ENCODE assay signal across 12 cellular contexts in the genomic region with DNA sequence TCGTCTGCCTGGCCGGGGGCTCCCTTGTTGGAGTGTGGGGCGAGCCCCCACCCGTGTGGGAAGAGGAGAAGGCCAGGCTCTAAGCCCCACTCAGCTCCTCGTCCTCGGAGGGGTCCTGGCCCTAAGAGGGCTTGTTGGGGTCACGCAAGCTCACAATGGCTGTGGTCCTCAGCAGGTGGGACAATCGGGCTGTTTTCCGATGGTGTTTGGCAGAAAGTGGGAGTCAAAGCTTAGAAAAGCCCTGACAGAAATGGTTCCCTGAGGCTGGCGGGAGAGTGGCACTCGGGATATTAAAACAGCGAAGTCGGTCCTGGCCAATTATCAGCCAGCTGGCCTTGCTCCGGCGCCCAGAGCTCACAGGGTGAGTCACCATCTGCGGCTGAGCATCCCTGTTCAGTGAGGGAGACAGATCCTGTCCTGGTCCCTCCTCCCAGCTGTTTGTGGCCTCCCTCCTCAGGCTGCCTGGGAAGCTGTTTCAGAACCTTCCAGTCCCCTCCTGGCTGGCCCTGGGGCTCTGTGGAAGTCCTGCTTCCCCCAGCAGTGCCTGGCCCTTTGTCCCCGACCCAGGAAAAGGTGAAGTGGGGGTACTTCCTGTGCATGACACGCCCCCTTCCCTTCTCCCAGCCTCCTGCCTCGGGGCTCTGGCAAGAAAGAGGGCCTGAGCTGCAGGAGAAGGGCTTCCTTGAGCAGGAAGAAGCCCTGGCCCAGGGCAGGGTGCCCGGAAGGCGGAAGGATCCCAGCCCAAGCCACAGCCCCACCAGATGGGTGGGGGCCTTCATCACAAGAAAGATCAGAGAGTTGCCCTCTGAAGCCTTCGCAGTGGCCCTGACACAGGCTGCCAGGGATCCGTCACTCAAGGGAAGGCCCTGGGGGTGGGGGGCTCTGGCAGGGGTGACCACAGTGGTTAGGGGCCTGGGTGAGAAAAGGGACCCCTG. TPM values are rescaled to one million over a fixed set of nuclear protein-coding genes. Genes with fewer than 3 reads are reported as not detected.
DNase-seq lines count a peak whose midpoint lies in the region; ATAC-seq, FAIRE-seq and TF ChIP-seq lines count a peak whose summit lies in the region.
"Had no signal": no experiment of that assay in that cellular context is flagged by ENCODE, and none has a peak within 500 bp of the region (broad histone marks: within the 10 kb centered on the region; RNA-seq: fewer than 3 reads in every experiment).

No MANE protein-coding gene starts in this region.

- H3K4me3 ChIP-seq in AG09309 (ENCODE audit: control insufficient read depth, low read depth, low read length) (no peak overlapping the region), kidney (ENCODE audit: low read length in 2 of 2) (no peak overlapping the region)
- H3K4me3 ChIP-seq: SJSA1 had no signal

- no peaks in the 10 kb centered on the region for H3K4me1 ChIP-seq in kidney (ENCODE audit: control insufficient read depth in 1 of 2, insufficient read depth in 1 of 2, low read depth in 1 of 2, low read length in 2 of 2)
- H3K4me1 ChIP-seq: SJSA1 had no signal

- ATAC-seq in SK-N-SH treated with all-trans-retinoic acid at 6 μM for 48 hours: peak; percentile 75
- no peak for ATAC-seq in GM18873 (IDR thresholded peaks at IDR 0.05; ENCODE audit: low FRiP score, unreplicated experiment)
- no peak for ATAC-seq in HG03565 (IDR thresholded peaks at IDR 0.05; ENCODE audit: unreplicated experiment)
- ATAC-seq in HG03280 (IDR thresholded peaks at IDR 0.05; ENCODE audit: unreplicated experiment): no peak
- ATAC-seq: right cardiac atrium had no signal

- DNase-seq in AG09309 (ENCODE audit: low read depth) (peak; percentile 14), H4 (ENCODE audit: low spot score) (peak; percentile 92), kidney (peak; percentile 53)
- DNase-seq in stimulated activated CD8-positive, alpha-beta memory T cell treated with anti-CD3 and anti-CD28 coated beads, Interleukin-4, amount 100 ng/mL, for 48 hours: no peak

- intact Hi-C loops in kidney (cut with DNase I): no loop called here

- TF ChIP-seq CTCF in AG09309 (IDR thresholded peaks at IDR 0.05; ENCODE audit: control insufficient read depth, insufficient read depth, low read depth, low read length, missing control alignments): no peak
- TF ChIP-seq CTCF in kidney (IDR thresholded peaks at IDR 0.05; ENCODE audit: borderline replicate concordance, extremely low read depth, insufficient read depth): no peak

- H3K9ac ChIP-seq in kidney (ENCODE audit: low read length in 2 of 2): no peak overlapping the region

- no peak for FAIRE-seq in kidney (lab: Jason Lieb, UNC)

- H3K9me3 ChIP-seq in kidney (ENCODE audit: control insufficient read depth in 1 of 2, low read length in 2 of 2): no peaks in the 10 kb centered on the region
- H3K9me3 ChIP-seq: SJSA1 had no signal

- no peak overlapping the region for H3K27ac ChIP-seq in kidney (ENCODE audit: low read depth in 2 of 2, low read length in 2 of 2)
- H3K27ac ChIP-seq: SJSA1 had no signal

- H3K36me3 ChIP-seq in kidney (ENCODE audit: control insufficient read depth in 1 of 2, insufficient read depth in 2 of 2, low read length in 2 of 2): no peaks in the 10 kb centered on the region
- H3K36me3 ChIP-seq: SJSA1 had no signal

TF ChIP-seq in SK-N-SH treated with all-trans-retinoic acid at 6 μM for 48 hours, 23 proteins besides CTCF, POLR2A, EP300 and RAD21:
- TF ChIP-seq BACH2 (CRISPR knock-in tag; IDR thresholded peaks at IDR 0.05; ENCODE audit: borderline replicate concordance) (no peak), ZC3H10 (CRISPR knock-in tag; IDR thresholded peaks at IDR 0.05) (no peak), CSRNP3 (CRISPR knock-in tag; IDR thresholded peaks at IDR 0.05) (no peak), ZFP30 (CRISPR knock-in tag; IDR thresholded peaks at IDR 0.05) (no peak), GLIS3 (CRISPR knock-in tag; IDR thresholded peaks at IDR 0.05) (no peak), CREB5 (CRISPR knock-in tag; IDR thresholded peaks at IDR 0.05; ENCODE audit: low read depth) (no peak), ESRRG (CRISPR knock-in tag; IDR thresholded peaks at IDR 0.05) (no peak), TCF4 (CRISPR knock-in tag; IDR thresholded peaks at IDR 0.05; ENCODE audit: borderline replicate concordance) (no peak), ISL1 (CRISPR knock-in tag; IDR thresholded peaks at IDR 0.05) (no peak), ZFP3 (CRISPR knock-in tag; IDR thresholded peaks at IDR 0.05) (no peak)
- TF ChIP-seq, protein P1, sequence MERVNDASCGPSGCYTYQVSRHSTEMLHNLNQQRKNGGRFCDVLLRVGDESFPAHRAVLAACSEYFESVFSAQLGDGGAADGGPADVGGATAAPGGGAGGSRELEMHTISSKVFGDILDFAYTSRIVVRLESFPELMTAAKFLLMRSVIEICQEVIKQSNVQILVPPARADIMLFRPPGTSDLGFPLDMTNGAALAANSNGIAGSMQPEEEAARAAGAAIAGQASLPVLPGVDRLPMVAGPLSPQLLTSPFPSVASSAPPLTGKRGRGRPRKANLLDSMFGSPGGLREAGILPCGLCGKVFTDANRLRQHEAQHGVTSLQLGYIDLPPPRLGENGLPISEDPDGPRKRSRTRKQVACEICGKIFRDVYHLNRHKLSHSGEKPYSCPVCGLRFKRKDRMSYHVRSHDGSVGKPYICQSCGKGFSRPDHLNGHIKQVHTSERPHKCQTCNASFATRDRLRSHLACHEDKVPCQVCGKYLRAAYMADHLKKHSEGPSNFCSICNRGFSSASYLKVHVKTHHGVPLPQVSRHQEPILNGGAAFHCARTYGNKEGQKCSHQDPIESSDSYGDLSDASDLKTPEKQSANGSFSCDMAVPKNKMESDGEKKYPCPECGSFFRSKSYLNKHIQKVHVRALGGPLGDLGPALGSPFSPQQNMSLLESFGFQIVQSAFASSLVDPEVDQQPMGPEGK (CRISPR knock-in tag; IDR thresholded peaks at IDR 0.05; ENCODE audit: borderline replicate concordance): no peak

RNA-seq across cellular contexts. Expression of gene BHLHE23, which starts 53.6 kb away (rescaled TPM):
- total RNA-seq in H4 (2014; rRNA removed; shearing (Covaris generic)): not detected in 2 replicates
- not detected for total RNA-seq in kidney
- polyA plus RNA-seq in kidney (ENCODE audit: insufficient read depth, low read depth, low replicate concordance): not detected
- total RNA-seq: HT-29, right cardiac atrium, SJSA1 had no signal
- polyA plus RNA-seq: adipose tissue, right cardiac atrium had no signal
